In genomic region chr5:131223751-131224386, GRCh38 we compare ENCODE assay signal across 21 cellular contexts.
"Had no signal": no experiment of that assay in that cellular context is flagged by ENCODE, and none has a peak within 500 bp of the region (broad histone marks: within the 10 kb centered on the region; RNA-seq: fewer than 3 reads in every experiment).

No MANE protein-coding gene starts in this region.

- DNase-seq: activated CD4-positive, alpha-beta T cell treated with anti-CD3 and anti-CD28 coated beads, Interleukin-2, amount 50 U/mL, for 48 hours; activated CD4-positive, CD25-positive, alpha-beta regulatory T cell treated with anti-CD3 and anti-CD28 coated beads, Interleukin-2, amount 50 U/mL, for 72 hours; activated gamma-delta T cell treated with Interleukin-2 at 50 U/mL for 16 hours; amniotic stem cell; foreskin melanocyte; glutamatergic neuron; stimulated activated CD4-positive, alpha-beta T cell treated with anti-CD3 and anti-CD28 coated beads, Interleukin-4, amount 100 ng/mL, for 4 hours; testis had no signal

- H3K9me3 ChIP-seq: lower lobe of right lung, neutrophil, pancreas, right lobe of liver, testis, upper lobe of left lung had no signal

- H3K27me3 ChIP-seq: neutrophil, pancreas, right lobe of liver, testis, upper lobe of left lung had no signal

- H3K4me3 Mint-ChIP-seq: activated naive CD8-positive, alpha-beta T cell; activated T-helper 1 cell treated with anti-CD3 and anti-CD28 coated beads, Interleukin-12 subunit alpha, Interleukin-12 subunit beta, Interleukin-2, Interleukin-4 antibody, amounts not matched to agents 30 ng/mL and 10 ng/mL and 1 ng/mL, durations not matched to agents 14 hours and 24 hours and 36 hours; natural killer cell treated with Interleukin-12 subunit alpha and Interleukin-12 subunit beta and Interleukin-15 and Interleukin-18, amount 100 ng/mL, for 72 hours; stimulated activated memory B cell treated with anti-CD40 and anti-IgM and Interleukin-4, amounts not matched to agents 10 μg/mL and 1 μg/mL and 100 μg/mL, for 72 hours had no signal

- H3K9me3 Mint-ChIP-seq: activated T-helper 1 cell treated with anti-CD3 and anti-CD28 coated beads, Interleukin-12 subunit alpha, Interleukin-12 subunit beta, Interleukin-2, Interleukin-4 antibody, amounts not matched to agents 30 ng/mL and 10 ng/mL and 1 ng/mL, durations not matched to agents 14 hours and 24 hours and 36 hours; natural killer cell treated with Interleukin-12 subunit alpha and Interleukin-12 subunit beta and Interleukin-15 and Interleukin-18, amount 100 ng/mL, for 72 hours; stimulated activated memory B cell treated with anti-CD40 and anti-IgM and Interleukin-4, amounts not matched to agents 10 μg/mL and 1 μg/mL and 100 μg/mL, for 72 hours had no signal

- H3K27ac Mint-ChIP-seq: activated naive CD8-positive, alpha-beta T cell; activated T-helper 1 cell treated with anti-CD3 and anti-CD28 coated beads, Interleukin-12 subunit alpha, Interleukin-12 subunit beta, Interleukin-2, Interleukin-4 antibody, amounts not matched to agents 30 ng/mL and 10 ng/mL and 1 ng/mL, durations not matched to agents 14 hours and 24 hours and 36 hours; natural killer cell treated with Interleukin-12 subunit alpha and Interleukin-12 subunit beta and Interleukin-15 and Interleukin-18, amount 100 ng/mL, for 72 hours; stimulated activated memory B cell treated with anti-CD40 and anti-IgM and Interleukin-4, amounts not matched to agents 10 μg/mL and 1 μg/mL and 100 μg/mL, for 72 hours had no signal

- H3K4me3 ChIP-seq: lower lobe of right lung, pancreas, right lobe of liver, smooth muscle cell, testis, upper lobe of left lung had no signal

- H3K27ac ChIP-seq: epithelial cell of prostate, lower lobe of right lung, neutrophil, pancreas, right lobe of liver, VCaP had no signal

- H3K36me3 Mint-ChIP-seq: activated naive CD8-positive, alpha-beta T cell; natural killer cell treated with Interleukin-12 subunit alpha and Interleukin-12 subunit beta and Interleukin-15 and Interleukin-18, amount 100 ng/mL, for 72 hours; stimulated activated memory B cell treated with anti-CD40 and anti-IgM and Interleukin-4, amounts not matched to agents 10 μg/mL and 1 μg/mL and 100 μg/mL, for 72 hours had no signal

- H3K4me2 ChIP-seq: smooth muscle cell had no signal

- H3K27me3 Mint-ChIP-seq: activated naive CD8-positive, alpha-beta T cell; natural killer cell treated with Interleukin-12 subunit alpha and Interleukin-12 subunit beta and Interleukin-15 and Interleukin-18, amount 100 ng/mL, for 72 hours; stimulated activated memory B cell treated with anti-CD40 and anti-IgM and Interleukin-4, amounts not matched to agents 10 μg/mL and 1 μg/mL and 100 μg/mL, for 72 hours had no signal

- H3K4me1 ChIP-seq: lower lobe of right lung, pancreas, right lobe of liver, upper lobe of left lung had no signal

- H3K36me3 ChIP-seq: lower lobe of right lung, neutrophil, pancreas, right lobe of liver, upper lobe of left lung had no signal

- FAIRE-seq: islet of Langerhans, pancreas had no signal
